ENCODE assay signal across 1 cellular context in the genomic region with DNA sequence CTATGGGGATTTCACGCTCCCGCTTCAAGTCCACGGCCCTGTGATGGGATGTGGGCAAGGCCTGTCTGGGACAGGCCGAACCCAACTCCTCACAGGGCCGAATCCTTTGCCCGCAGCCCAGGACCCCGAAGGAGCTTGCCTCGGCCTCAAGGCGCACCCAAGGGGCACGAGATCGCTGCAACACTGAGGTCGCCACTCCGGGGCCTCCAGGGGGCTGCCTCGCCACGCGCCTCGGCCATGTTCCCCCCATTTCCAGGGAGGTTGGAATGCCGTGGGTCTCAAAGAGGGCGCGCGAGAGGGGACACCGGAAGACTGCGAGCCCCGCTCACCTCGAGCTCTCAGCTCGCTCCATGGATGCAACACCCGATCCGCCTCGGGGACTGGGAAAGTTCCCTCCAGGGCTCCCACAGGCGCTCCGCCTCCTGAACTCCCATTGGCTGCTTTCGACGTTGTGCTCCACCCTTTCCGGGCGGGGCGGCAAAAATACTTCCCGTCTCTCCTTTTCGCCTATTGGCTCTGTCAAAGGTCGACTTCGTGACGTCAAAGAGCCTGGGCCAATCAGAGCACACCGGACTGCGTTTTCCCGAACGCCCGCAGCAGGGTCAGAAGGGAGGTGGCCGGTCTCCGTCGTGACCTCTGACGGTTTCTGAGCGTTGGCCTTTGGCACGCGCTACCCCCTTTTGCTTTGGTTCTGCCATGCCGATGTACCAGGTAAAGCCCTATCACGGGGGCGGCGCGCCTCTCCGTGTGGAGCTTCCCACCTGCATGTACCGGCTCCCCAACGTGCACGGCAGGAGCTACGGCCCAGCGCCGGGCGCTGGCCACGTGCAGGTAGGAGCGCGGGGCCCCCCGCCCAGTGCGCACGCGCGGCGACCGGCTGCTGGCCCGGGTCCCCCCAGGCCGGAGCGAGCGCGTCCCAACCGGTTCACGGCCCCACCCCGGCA.
A peak's percentile ranks its signal among the peaks of the same experiment; 100 is the strongest.
TF ChIP-seq lines count a peak whose summit lies in the region.

A gene (plus strand): TSS at position 605 of the 944 bp plus-strand sequence. CDS start 92 bp downstream, at position 697.
A gene with protein sequence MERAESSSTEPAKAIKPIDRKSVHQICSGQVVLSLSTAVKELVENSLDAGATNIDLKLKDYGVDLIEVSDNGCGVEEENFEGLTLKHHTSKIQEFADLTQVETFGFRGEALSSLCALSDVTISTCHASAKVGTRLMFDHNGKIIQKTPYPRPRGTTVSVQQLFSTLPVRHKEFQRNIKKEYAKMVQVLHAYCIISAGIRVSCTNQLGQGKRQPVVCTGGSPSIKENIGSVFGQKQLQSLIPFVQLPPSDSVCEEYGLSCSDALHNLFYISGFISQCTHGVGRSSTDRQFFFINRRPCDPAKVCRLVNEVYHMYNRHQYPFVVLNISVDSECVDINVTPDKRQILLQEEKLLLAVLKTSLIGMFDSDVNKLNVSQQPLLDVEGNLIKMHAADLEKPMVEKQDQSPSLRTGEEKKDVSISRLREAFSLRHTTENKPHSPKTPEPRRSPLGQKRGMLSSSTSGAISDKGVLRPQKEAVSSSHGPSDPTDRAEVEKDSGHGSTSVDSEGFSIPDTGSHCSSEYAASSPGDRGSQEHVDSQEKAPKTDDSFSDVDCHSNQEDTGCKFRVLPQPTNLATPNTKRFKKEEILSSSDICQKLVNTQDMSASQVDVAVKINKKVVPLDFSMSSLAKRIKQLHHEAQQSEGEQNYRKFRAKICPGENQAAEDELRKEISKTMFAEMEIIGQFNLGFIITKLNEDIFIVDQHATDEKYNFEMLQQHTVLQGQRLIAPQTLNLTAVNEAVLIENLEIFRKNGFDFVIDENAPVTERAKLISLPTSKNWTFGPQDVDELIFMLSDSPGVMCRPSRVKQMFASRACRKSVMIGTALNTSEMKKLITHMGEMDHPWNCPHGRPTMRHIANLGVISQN (minus strand): TSS at position 382 of the 944 bp plus-strand sequence. CDS start 30 bp downstream, at position 352.

TF ChIP-seq in HCT116, 20 proteins besides CTCF, POLR2A, EP300 and RAD21 (continued from another document):
- TF ChIP-seq SP1 (IDR thresholded peaks at IDR 0.05; ENCODE audit: low read depth): peak; percentile 96
- TF ChIP-seq EZH2 (IDR thresholded peaks at IDR 0.05): no peak
- peak; percentile 21 for TF ChIP-seq TCF7L2 (IDR thresholded peaks at IDR 0.05; ENCODE audit: borderline replicate concordance, extremely low read depth, insufficient read depth, insufficient read length)
- TF ChIP-seq, protein P1, sequence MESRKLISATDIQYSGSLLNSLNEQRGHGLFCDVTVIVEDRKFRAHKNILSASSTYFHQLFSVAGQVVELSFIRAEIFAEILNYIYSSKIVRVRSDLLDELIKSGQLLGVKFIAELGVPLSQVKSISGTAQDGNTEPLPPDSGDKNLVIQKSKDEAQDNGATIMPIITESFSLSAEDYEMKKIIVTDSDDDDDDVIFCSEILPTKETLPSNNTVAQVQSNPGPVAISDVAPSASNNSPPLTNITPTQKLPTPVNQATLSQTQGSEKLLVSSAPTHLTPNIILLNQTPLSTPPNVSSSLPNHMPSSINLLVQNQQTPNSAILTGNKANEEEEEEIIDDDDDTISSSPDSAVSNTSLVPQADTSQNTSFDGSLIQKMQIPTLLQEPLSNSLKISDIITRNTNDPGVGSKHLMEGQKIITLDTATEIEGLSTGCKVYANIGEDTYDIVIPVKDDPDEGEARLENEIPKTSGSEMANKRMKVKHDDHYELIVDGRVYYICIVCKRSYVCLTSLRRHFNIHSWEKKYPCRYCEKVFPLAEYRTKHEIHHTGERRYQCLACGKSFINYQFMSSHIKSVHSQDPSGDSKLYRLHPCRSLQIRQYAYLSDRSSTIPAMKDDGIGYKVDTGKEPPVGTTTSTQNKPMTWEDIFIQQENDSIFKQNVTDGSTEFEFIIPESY (IDR thresholded peaks at IDR 0.05; ENCODE audit: extremely low read depth, insufficient replicate concordance, low read length): no peak
- TF ChIP-seq SIN3A (IDR thresholded peaks at IDR 0.05; ENCODE audit: low read depth): peak; percentile 82; the same call in 1 of the 2 replicates
- TF ChIP-seq CEBPB (IDR thresholded peaks at IDR 0.05; ENCODE audit: low read depth): no peak
- TF ChIP-seq CBX3 (IDR thresholded peaks at IDR 0.05; ENCODE audit: low read depth): 0 out of 2 replicates have a peak, but pooled peaks have one; percentile 67
- TF ChIP-seq ZFX (IDR thresholded peaks at IDR 0.05): peak; percentile 76
- TF ChIP-seq, protein P2, sequence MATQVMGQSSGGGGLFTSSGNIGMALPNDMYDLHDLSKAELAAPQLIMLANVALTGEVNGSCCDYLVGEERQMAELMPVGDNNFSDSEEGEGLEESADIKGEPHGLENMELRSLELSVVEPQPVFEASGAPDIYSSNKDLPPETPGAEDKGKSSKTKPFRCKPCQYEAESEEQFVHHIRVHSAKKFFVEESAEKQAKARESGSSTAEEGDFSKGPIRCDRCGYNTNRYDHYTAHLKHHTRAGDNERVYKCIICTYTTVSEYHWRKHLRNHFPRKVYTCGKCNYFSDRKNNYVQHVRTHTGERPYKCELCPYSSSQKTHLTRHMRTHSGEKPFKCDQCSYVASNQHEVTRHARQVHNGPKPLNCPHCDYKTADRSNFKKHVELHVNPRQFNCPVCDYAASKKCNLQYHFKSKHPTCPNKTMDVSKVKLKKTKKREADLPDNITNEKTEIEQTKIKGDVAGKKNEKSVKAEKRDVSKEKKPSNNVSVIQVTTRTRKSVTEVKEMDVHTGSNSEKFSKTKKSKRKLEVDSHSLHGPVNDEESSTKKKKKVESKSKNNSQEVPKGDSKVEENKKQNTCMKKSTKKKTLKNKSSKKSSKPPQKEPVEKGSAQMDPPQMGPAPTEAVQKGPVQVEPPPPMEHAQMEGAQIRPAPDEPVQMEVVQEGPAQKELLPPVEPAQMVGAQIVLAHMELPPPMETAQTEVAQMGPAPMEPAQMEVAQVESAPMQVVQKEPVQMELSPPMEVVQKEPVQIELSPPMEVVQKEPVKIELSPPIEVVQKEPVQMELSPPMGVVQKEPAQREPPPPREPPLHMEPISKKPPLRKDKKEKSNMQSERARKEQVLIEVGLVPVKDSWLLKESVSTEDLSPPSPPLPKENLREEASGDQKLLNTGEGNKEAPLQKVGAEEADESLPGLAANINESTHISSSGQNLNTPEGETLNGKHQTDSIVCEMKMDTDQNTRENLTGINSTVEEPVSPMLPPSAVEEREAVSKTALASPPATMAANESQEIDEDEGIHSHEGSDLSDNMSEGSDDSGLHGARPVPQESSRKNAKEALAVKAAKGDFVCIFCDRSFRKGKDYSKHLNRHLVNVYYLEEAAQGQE (IDR thresholded peaks at IDR 0.05; ENCODE audit: low read depth): no peak
- no peak for TF ChIP-seq JUND (IDR thresholded peaks at IDR 0.05)
- peak; percentile 60; the same call in 1 of the 2 replicates for TF ChIP-seq SRF (IDR thresholded peaks at IDR 0.05; ENCODE audit: low read depth)
- TF ChIP-seq, protein P3, sequence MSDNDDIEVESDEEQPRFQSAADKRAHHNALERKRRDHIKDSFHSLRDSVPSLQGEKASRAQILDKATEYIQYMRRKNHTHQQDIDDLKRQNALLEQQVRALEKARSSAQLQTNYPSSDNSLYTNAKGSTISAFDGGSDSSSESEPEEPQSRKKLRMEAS (IDR thresholded peaks at IDR 0.05): peak; percentile 99
